ENCODE assay signal across 8 cellular contexts in the genomic region with DNA sequence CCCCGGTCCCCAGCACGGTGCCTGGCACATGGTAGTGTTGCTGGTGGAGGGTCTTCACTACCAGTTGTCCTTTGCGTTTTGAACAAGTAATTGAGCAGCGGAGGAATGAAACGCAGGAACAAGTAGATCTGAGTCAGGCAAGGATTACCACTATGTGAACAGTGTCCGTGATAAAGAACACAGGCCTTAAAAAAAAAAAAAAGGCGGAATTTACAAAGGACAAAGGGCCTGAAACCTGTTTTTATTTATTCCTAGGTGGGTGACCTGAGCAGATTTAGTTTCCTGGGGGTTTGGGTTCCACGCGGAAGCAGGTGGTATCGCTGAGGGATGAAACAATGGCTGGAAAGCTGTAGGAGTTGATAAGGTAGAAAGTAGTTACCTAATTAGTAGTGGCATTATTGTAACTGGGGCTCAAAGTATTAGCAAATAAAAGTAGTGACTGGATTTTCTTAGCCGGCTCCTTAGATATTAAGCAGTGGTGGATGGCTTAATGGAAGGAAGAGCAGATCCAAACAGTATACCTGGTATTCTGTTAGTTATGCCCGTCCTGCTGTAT. TPM values are rescaled to one million over a fixed set of nuclear protein-coding genes. Genes with fewer than 3 reads are reported as not detected.
DNase-seq lines count a peak whose midpoint lies in the region; ATAC-seq lines count a peak whose summit lies in the region.

No MANE protein-coding gene starts in this region.

- no peaks in the 10 kb centered on the region for H3K9me3 ChIP-seq in HUES48 (ENCODE audit: control insufficient read depth, insufficient read depth, low read length)
- no peaks in the 10 kb centered on the region for H3K9me3 ChIP-seq in iPS DF 6.9 (ENCODE audit: control insufficient read depth, insufficient read depth, low read length)
- H3K9me3 ChIP-seq in skeletal muscle tissue (ENCODE audit: control insufficient read depth in 3 of 3, low read length in 3 of 3) = no peaks in the 10 kb centered on the region

- DNase-seq in iPS DF 6.9 (ENCODE audit: low read depth, low spot score) (no peak), NCI-H226 (no peak), DMS153 treated with DMSO at 0.1 percent for 48 hours (lab: John Stamatoyannopoulos, UW; ENCODE audit: unreplicated experiment) (no peak), RPMI8226 (no peak)

- H3K27ac Mint-ChIP-seq in activated naive CD8-positive, alpha-beta T cell = peak overlapping the region; percentile 16

- H3K9ac ChIP-seq in HUES48 (ENCODE audit: low read depth, low read length) (no peak overlapping the region), skeletal muscle tissue (ENCODE audit: low read depth in 1 of 3, low read length in 3 of 3) (peak overlapping the region; percentile 95 to 99 (median 97))

- H3K4me1 Mint-ChIP-seq in activated naive CD8-positive, alpha-beta T cell (ENCODE audit: low read depth) = peaks cover 22% of the 10 kb centered on the region

- no peaks in the 10 kb centered on the region for H3K27me3 ChIP-seq in HUES48 (ENCODE audit: control insufficient read depth, insufficient read depth, low read length)
- no peaks in the 10 kb centered on the region for H3K27me3 ChIP-seq in iPS DF 6.9 (ENCODE audit: control insufficient read depth, insufficient read depth, low read length)
- no peaks in the 10 kb centered on the region for H3K27me3 ChIP-seq in skeletal muscle tissue (ENCODE audit: control insufficient read depth in 3 of 3, insufficient read depth in 3 of 3, low read length in 3 of 3)

- WGBS in iPS DF 6.9 (ENCODE audit: insufficient coverage, insufficient read length) = no CpG with 5 or more reads among the region's 12 CpGs

- H3K4me3 ChIP-seq in HUES48 (ENCODE audit: low read depth, low read length) = peak overlapping the region; percentile 80
- H3K4me3 ChIP-seq in iPS DF 6.9 (ENCODE audit: low read length) = peak overlapping the region; percentile 71; the same call in 1 of the 2 replicates
- peak overlapping the region; percentile 92 to 98 (median 98) for H3K4me3 ChIP-seq in skeletal muscle tissue (ENCODE audit: low read length in 3 of 3)

- peaks cover 3% of the 10 kb centered on the region for H3K36me3 Mint-ChIP-seq in activated naive CD8-positive, alpha-beta T cell

- peak overlapping the region; percentile 85 for H3K4me3 Mint-ChIP-seq in activated naive CD8-positive, alpha-beta T cell

- H3K4me1 ChIP-seq in HUES48 (ENCODE audit: control insufficient read depth, insufficient read depth, low read length) = peaks cover 12% of the 10 kb centered on the region
- peaks cover 2% of the 10 kb centered on the region; the same call in 1 of the 2 replicates for H3K4me1 ChIP-seq in iPS DF 6.9 (ENCODE audit: control insufficient read depth, insufficient read depth, low read length)
- H3K4me1 ChIP-seq in skeletal muscle tissue (ENCODE audit: control insufficient read depth in 3 of 3, insufficient read depth in 3 of 3, low read length in 3 of 3) = peaks cover 18 to 28% (median 27%) of the 10 kb centered on the region in 3 donors

- H3K27me3 Mint-ChIP-seq in activated naive CD8-positive, alpha-beta T cell = peaks cover 5% of the 10 kb centered on the region

- no peak for ATAC-seq in HG03175 (IDR thresholded peaks at IDR 0.05; ENCODE audit: unreplicated experiment)

- H3K9me3 Mint-ChIP-seq in activated naive CD8-positive, alpha-beta T cell (ENCODE audit: low read depth) = peaks cover 3% of the 10 kb centered on the region

- peak overlapping the region; percentile 50 for H3K27ac ChIP-seq in HUES48 (ENCODE audit: low read depth, low read length)
- no peak overlapping the region for H3K27ac ChIP-seq in iPS DF 6.9 (ENCODE audit: low read length)
- H3K27ac ChIP-seq in skeletal muscle tissue (ENCODE audit: low read depth, low read length) = peak overlapping the region; percentile 98

- no peaks in the 10 kb centered on the region for H3K36me3 ChIP-seq in HUES48 (ENCODE audit: control insufficient read depth, insufficient read depth, low read length)
- H3K36me3 ChIP-seq in iPS DF 6.9 (ENCODE audit: control insufficient read depth, insufficient read depth, low read length) = no peaks in the 10 kb centered on the region
- H3K36me3 ChIP-seq in skeletal muscle tissue (ENCODE audit: control insufficient read depth in 3 of 3, insufficient read depth in 3 of 3, low read length in 3 of 3) = peaks cover 0 to 3% (median 0%) of the 10 kb centered on the region in 3 donors

RNA-seq across cellular contexts. Expression of a gene that starts 1.1 kb away (rescaled TPM):
- 29.2 TPM for total RNA-seq in skeletal muscle tissue
